Comparison of ENCODE assay signal across 1 cellular context in the genomic region with DNA sequence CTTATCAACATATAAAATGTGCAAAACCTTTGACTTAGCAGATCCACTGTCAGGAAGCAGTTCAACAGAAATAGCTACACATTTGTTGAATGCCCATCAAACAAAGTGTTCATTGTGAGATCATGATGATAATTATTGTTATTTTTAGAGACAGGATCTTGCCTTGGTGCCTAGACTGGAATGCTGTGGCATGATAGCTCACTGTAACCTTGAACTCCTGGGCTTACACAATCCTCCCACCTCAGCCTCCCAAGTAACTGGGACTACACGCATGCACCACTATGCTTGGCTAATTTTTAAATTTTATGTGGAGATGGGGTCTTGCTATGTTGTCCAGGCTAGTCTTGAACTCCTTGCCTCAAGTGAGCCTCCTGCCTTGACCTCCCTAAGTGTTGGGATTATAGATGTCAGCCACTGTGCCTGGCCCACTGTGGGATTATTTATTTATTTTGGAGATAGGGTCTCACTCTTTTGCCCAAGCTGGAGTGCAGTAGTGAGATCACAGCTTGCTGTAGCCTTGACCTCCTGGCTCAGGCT.
TF ChIP-seq lines count a peak whose summit lies in the region.

No MANE protein-coding gene starts in this region.

TF ChIP-seq in HepG2, 621 proteins besides CTCF, POLR2A, EP300 and RAD21:
- TF ChIP-seq ZNF484 (CRISPR knock-in tag; IDR thresholded peaks at IDR 0.05; ENCODE audit: borderline replicate concordance, low read depth) (no peak), ZNF121 (CRISPR knock-in tag; IDR thresholded peaks at IDR 0.05) (peak; percentile 94)
- TF ChIP-seq, protein P1, sequence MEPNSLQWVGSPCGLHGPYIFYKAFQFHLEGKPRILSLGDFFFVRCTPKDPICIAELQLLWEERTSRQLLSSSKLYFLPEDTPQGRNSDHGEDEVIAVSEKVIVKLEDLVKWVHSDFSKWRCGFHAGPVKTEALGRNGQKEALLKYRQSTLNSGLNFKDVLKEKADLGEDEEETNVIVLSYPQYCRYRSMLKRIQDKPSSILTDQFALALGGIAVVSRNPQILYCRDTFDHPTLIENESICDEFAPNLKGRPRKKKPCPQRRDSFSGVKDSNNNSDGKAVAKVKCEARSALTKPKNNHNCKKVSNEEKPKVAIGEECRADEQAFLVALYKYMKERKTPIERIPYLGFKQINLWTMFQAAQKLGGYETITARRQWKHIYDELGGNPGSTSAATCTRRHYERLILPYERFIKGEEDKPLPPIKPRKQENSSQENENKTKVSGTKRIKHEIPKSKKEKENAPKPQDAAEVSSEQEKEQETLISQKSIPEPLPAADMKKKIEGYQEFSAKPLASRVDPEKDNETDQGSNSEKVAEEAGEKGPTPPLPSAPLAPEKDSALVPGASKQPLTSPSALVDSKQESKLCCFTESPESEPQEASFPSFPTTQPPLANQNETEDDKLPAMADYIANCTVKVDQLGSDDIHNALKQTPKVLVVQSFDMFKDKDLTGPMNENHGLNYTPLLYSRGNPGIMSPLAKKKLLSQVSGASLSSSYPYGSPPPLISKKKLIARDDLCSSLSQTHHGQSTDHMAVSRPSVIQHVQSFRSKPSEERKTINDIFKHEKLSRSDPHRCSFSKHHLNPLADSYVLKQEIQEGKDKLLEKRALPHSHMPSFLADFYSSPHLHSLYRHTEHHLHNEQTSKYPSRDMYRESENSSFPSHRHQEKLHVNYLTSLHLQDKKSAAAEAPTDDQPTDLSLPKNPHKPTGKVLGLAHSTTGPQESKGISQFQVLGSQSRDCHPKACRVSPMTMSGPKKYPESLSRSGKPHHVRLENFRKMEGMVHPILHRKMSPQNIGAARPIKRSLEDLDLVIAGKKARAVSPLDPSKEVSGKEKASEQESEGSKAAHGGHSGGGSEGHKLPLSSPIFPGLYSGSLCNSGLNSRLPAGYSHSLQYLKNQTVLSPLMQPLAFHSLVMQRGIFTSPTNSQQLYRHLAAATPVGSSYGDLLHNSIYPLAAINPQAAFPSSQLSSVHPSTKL (CRISPR knock-in tag; IDR thresholded peaks at IDR 0.05): 0 out of 2 replicates have a peak, but pooled peaks have one; percentile 16
- TF ChIP-seq, protein P2, sequence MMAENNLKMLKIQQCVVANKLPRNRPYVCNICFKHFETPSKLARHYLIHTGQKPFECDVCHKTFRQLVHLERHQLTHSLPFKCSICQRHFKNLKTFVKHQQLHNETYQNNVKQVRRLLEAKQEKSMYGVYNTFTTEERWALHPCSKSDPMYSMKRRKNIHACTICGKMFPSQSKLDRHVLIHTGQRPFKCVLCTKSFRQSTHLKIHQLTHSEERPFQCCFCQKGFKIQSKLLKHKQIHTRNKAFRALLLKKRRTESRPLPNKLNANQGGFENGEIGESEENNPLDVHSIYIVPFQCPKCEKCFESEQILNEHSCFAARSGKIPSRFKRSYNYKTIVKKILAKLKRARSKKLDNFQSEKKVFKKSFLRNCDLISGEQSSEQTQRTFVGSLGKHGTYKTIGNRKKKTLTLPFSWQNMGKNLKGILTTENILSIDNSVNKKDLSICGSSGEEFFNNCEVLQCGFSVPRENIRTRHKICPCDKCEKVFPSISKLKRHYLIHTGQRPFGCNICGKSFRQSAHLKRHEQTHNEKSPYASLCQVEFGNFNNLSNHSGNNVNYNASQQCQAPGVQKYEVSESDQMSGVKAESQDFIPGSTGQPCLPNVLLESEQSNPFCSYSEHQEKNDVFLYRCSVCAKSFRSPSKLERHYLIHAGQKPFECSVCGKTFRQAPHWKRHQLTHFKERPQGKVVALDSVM (CRISPR knock-in tag; IDR thresholded peaks at IDR 0.05): 0 out of 2 replicates have a peak, but pooled peaks have one; percentile 33
TF ChIP-seq in HepG2: peak in this region for 3.
